8 cellular contexts compared by ENCODE assay signal in genomic region chr5:179166886-179167841, GRCh38.
DNase-seq lines count a peak whose midpoint lies in the region; TF ChIP-seq lines count a peak whose summit lies in the region.

No MANE protein-coding gene starts in this region.

- no peak overlapping the region for H4K5ac ChIP-seq in H9 (ENCODE audit: insufficient read length, low read depth, low read length)

- H3F3A ChIP-seq in PC-9 (ENCODE audit: insufficient read depth, low read depth): no peaks in the 10 kb centered on the region

- TF ChIP-seq CTCF in H9 (conservative IDR thresholded peaks at IDR 0.05): peak; percentile 96
- peak; percentile 69 for TF ChIP-seq CTCF in PC-9 (conservative IDR thresholded peaks at IDR 0.05)
- peak; percentile 100 for TF ChIP-seq CTCF in type B pancreatic cell (conservative IDR thresholded peaks at IDR 0.05)

- no peak overlapping the region for H2BK20ac ChIP-seq in H9 (ENCODE audit: low read depth, low read length, poor library complexity, severe bottlenecking)

- no peaks in the 10 kb centered on the region for H3K36me3 Mint-ChIP-seq in CD8-positive, alpha-beta memory T cell
- H3K36me3 Mint-ChIP-seq in H9 (ENCODE audit: insufficient read depth in 1 of 3, low read depth in 3 of 3) (peaks cover 0 to 7% (median 5%) of the 10 kb centered on the region in 3 experiments; a peak in 4 of 7 replicates), type B pancreatic cell (no peaks in the 10 kb centered on the region)

- no peaks in the 10 kb centered on the region for H3K27me3 ChIP-seq in CD8-positive, alpha-beta memory T cell (ENCODE audit: insufficient read depth, low read length, poor library complexity, severe bottlenecking)
- no peaks in the 10 kb centered on the region for H3K27me3 ChIP-seq in H9 (ENCODE audit: insufficient read depth, low read length)
- H3K27me3 ChIP-seq in PC-9 (ENCODE audit: insufficient read depth, low read depth): peaks cover 89% of the 10 kb centered on the region

- H3K4me2 ChIP-seq in H9 (ENCODE audit: insufficient read depth, insufficient read length, low read length) (peak overlapping the region; percentile 63), PC-9 (no peak overlapping the region)

- DNase-seq in CD8-positive, alpha-beta memory T cell: peak in 4 of 5 donors; percentile 31 to 70 (median 42)
- DNase-seq in H9 (peak; percentile 71), PC-9 (peak in 1 of 2 experiments; percentile 43), cardiac septum (ENCODE audit: low spot score) (peak; percentile 74), posterior vena cava (ENCODE audit: low spot score) (peak; percentile 84), type B pancreatic cell (ENCODE audit: extremely low spot score, unreplicated experiment) (no peak), GOT3 (lab: John Stamatoyannopoulos, UW) (no peak)
- peak; percentile 73 for DNase-seq in activated naive CD4-positive, alpha-beta T cell treated with anti-CD3 and anti-CD28 coated beads, Interleukin-2, amount 50 U/mL, for 16 hours

- H2BK5ac ChIP-seq in H9 (ENCODE audit: insufficient read length, low read length): no peak overlapping the region

- H2BK15ac ChIP-seq in H9 (ENCODE audit: low read depth, low read length): no peak overlapping the region

- H3K36me3 ChIP-seq in CD8-positive, alpha-beta memory T cell (ENCODE audit: insufficient read depth, low read length): no peaks in the 10 kb centered on the region
- no peaks in the 10 kb centered on the region for H3K36me3 ChIP-seq in PC-9 (ENCODE audit: low read depth)

- peaks cover 11 to 14% of the 10 kb centered on the region in 2 donors for H3K27me3 Mint-ChIP-seq in CD8-positive, alpha-beta memory T cell
- H3K27me3 Mint-ChIP-seq in H9 (ENCODE audit: low read depth): no peaks in the 10 kb centered on the region
- peaks cover 3% of the 10 kb centered on the region for H3K27me3 Mint-ChIP-seq in type B pancreatic cell

- BruUV-seq in PC-9 (replicated peaks; lab: Mats Ljungman, UMichigan): no TSS peak

- CTCF ChIA-PET in CD8-positive, alpha-beta memory T cell (lab: Charles Lee): interaction anchor here (0.9 to 1.3 kb wide), 2 partner anchors 11 to 326 kb away, joined by 3 to 6 read pairs; no protein-coding TSS in a partner anchor
- CTCF ChIA-PET in PC-9 (lab: Charles Lee): interaction anchor here (0.6 kb wide), 2 partner anchors 24 to 1078 kb away, joined by 3 to 4 read pairs; no protein-coding TSS in a partner anchor

- H3K4me3 Mint-ChIP-seq in CD8-positive, alpha-beta memory T cell: peak overlapping the region in 5 of 7 donors; percentile 43 to 57 (median 48)
- H3K4me3 Mint-ChIP-seq in H9 (peak overlapping the region in 1 of 2 experiments; percentile 37; a peak in 1 of 5 replicates), type B pancreatic cell (no peak overlapping the region)

- H3K14ac ChIP-seq in H9 (ENCODE audit: insufficient read depth, low read length): peak overlapping the region; percentile 58; the same call in 1 of the 2 replicates

- no peak overlapping the region for H3K56ac ChIP-seq in H9 (ENCODE audit: insufficient read length, low read depth, low read length)

- H2BK12ac ChIP-seq in H9 (ENCODE audit: insufficient read length, low read depth, low read length): no peak overlapping the region

- peaks cover 7% of the 10 kb centered on the region for H3K4me1 ChIP-seq in CD8-positive, alpha-beta memory T cell (ENCODE audit: insufficient read depth, low read length)
- H3K4me1 ChIP-seq in H9 (ENCODE audit: insufficient read depth, low read length) (no peaks in the 10 kb centered on the region), PC-9 (replicated peaks; ENCODE audit: insufficient read depth) (no peaks in the 10 kb centered on the region)

- no peak overlapping the region for H3K4ac ChIP-seq in H9 (ENCODE audit: low read depth, low read length)

- peaks cover 0 to 3% (median 0%) of the 10 kb centered on the region in 5 donors for H3K9me3 Mint-ChIP-seq in CD8-positive, alpha-beta memory T cell
- H3K9me3 Mint-ChIP-seq in H9 (peaks cover 11 to 21% of the 10 kb centered on the region in 2 experiments; a peak in 4 of 5 replicates), type B pancreatic cell (no peaks in the 10 kb centered on the region)

- no peak overlapping the region for H2AFZ ChIP-seq in H9 (ENCODE audit: low read length)
- no peak overlapping the region for H2AFZ ChIP-seq in PC-9

- H3K23me2 ChIP-seq in H9 (ENCODE audit: insufficient read length, low read depth, low read length, poor library complexity, severe bottlenecking): no peaks in the 10 kb centered on the region

- no peak overlapping the region for H3K9ac ChIP-seq in H9 (ENCODE audit: extremely low read depth, insufficient read length, low read length)

- no peak overlapping the region for H3K4me3 ChIP-seq in CD8-positive, alpha-beta memory T cell (ENCODE audit: low read length)
- H3K4me3 ChIP-seq in PC-9: no peak overlapping the region

- H4K91ac ChIP-seq in H9 (ENCODE audit: insufficient read length, low read depth, low read length): no peak overlapping the region

- H3K18ac ChIP-seq in H9 (ENCODE audit: insufficient read length, low read depth, low read length): no peak overlapping the region

- H4K8ac ChIP-seq in H9 (replicated peaks; ENCODE audit: insufficient read length, low read depth, low read length): no peak overlapping the region

- H3K79me2 ChIP-seq in H9 (ENCODE audit: insufficient read depth, low read length): no peaks in the 10 kb centered on the region
- no peaks in the 10 kb centered on the region for H3K79me2 ChIP-seq in PC-9 (ENCODE audit: low read depth)

- H3K9me2 ChIP-seq in PC-9 (ENCODE audit: insufficient read depth): no peaks in the 10 kb centered on the region

- H2BK120ac ChIP-seq in H9 (ENCODE audit: low read depth, low read length, poor library complexity, severe bottlenecking): no peak overlapping the region

- H3K27ac ChIP-seq in CD8-positive, alpha-beta memory T cell (ENCODE audit: low read depth, low read length): no peak overlapping the region
- H3K27ac ChIP-seq in H9 (ENCODE audit: insufficient read length, low read depth, low read length): no peak overlapping the region
- H3K27ac ChIP-seq in PC-9: no peak overlapping the region

- H3K23ac ChIP-seq in H9 (ENCODE audit: insufficient read length, low read depth, low read length): no peak overlapping the region

- no peak overlapping the region for H3K27ac Mint-ChIP-seq in CD8-positive, alpha-beta memory T cell
- H3K27ac Mint-ChIP-seq in H9: no peak overlapping the region
- H3K27ac Mint-ChIP-seq in type B pancreatic cell: no peak overlapping the region

- no peaks in the 10 kb centered on the region for H3K79me1 ChIP-seq in H9 (ENCODE audit: insufficient read depth, low read depth, low read length, poor library complexity, severe bottlenecking)

- H3K9me3 ChIP-seq in CD8-positive, alpha-beta memory T cell (ENCODE audit: low read length): no peaks in the 10 kb centered on the region
- H3K9me3 ChIP-seq in H9 (ENCODE audit: control insufficient read depth, low read depth, low read length) (no peaks in the 10 kb centered on the region), PC-9 (ENCODE audit: insufficient read depth, low read depth) (no peaks in the 10 kb centered on the region)

- POLR2A ChIA-PET in CD8-positive, alpha-beta memory T cell (lab: Charles Lee): no interaction called here
- POLR2A ChIA-PET in PC-9 (lab: Charles Lee; ENCODE audit: unreplicated experiment): no interaction called here

- peaks cover 0 to 7% (median 3%) of the 10 kb centered on the region in 3 donors for H3K4me1 Mint-ChIP-seq in CD8-positive, alpha-beta memory T cell
- H3K4me1 Mint-ChIP-seq in H9 (no peaks in the 10 kb centered on the region), type B pancreatic cell (ENCODE audit: unreplicated experiment) (no peaks in the 10 kb centered on the region)

- H2AK5ac ChIP-seq in H9 (ENCODE audit: insufficient read length, low read length): no peak overlapping the region

- H3T11ph ChIP-seq in H9 (ENCODE audit: low read length): no peak overlapping the region

- intact Hi-C loops in PC-9 (cut with micrococcal nuclease; ENCODE audit: unreplicated experiment): loop anchor here (1.0 to 10.0 kb wide), 2 partner anchors 327 to 432 kb away; partner anchors contain the start of gene ZNF354A
- intact Hi-C loops in cardiac septum (cut with DNase I): loop anchor here (2.0 kb wide), 1 partner anchor 178 kb away; the partner anchor contains the start of gene ADAMTS2
- intact Hi-C loops in posterior vena cava (cut with DNase I): loop anchor here (2.0 to 5.0 kb wide), 3 partner anchors 180 to 328 kb away; partner anchors contain the start of gene ADAMTS2 (in 1 of the 2)

- H4K20me1 ChIP-seq in H9 (ENCODE audit: control insufficient read depth, insufficient read depth, insufficient read length) (no peaks in the 10 kb centered on the region), PC-9 (ENCODE audit: insufficient read depth) (no peaks in the 10 kb centered on the region)

- no CpG with 5 or more reads among the region's 67 CpGs for WGBS in H9 (ENCODE audit: extremely low coverage, insufficient read length, low lambda C conversion rate)

Comparison
In these comparisons a context has a peak if more than half of its experiments do, and no peak if none do; other contexts are left out.
1. DNase-seq: peak in CD8-positive, alpha-beta memory T cell (4 of 5), H9 (single experiment), activated naive CD4-positive, alpha-beta T cell treated with anti-CD3 and anti-CD28 coated beads, Interleukin-2, amount 50 U/mL, for 16 hours (single experiment), cardiac septum (single experiment) and posterior vena cava (single experiment); none in type B pancreatic cell (single experiment) and GOT3 (single experiment).
2. Peak in every context shown above with its lines, with median percentiles within 50 percentile points of each other: CTCF ChIP-seq.